ENCODE assay signal across 7 cellular contexts in genomic region chr9:33106827-33107621, GRCh38. TPM values are rescaled to one million over a fixed set of nuclear protein-coding genes. Genes with fewer than 3 reads are reported as not detected.
A peak's percentile ranks its signal among the peaks of the same experiment; 100 is the strongest.
DNase-seq lines count a peak whose midpoint lies in the region; ATAC-seq and TF ChIP-seq lines count a peak whose summit lies in the region.

No MANE protein-coding gene starts in this region.

- WGBS in tibial nerve, 2 donors: 51% methylated on average over 10 of the region's 10 CpGs

- H3K4me1 ChIP-seq in left lung (peaks cover 6 to 12% of the 10 kb centered on the region in 2 donors), tibial nerve (peaks cover 0 to 26% (median 7%) of the 10 kb centered on the region in 4 donors)

- H3K9me3 ChIP-seq in left lung (no peaks in the 10 kb centered on the region), tibial nerve (no peaks in the 10 kb centered on the region)

- ATAC-seq in left lung (peak; percentile 47), GM19023 (IDR thresholded peaks at IDR 0.05; ENCODE audit: unreplicated experiment) (no peak)

- H3K36me3 ChIP-seq in left lung (peaks cover 0 to 20% of the 10 kb centered on the region in 2 donors), tibial nerve (peaks cover 0 to 24% (median under 1%) of the 10 kb centered on the region in 3 donors)

- H3K4me3 ChIP-seq in left lung (no peak overlapping the region), tibial nerve (no peak overlapping the region)

- DNase-seq in KBM-7 (peak; percentile 14), cerebellum (ENCODE audit: low spot score) (peak; percentile 77), left lung (no peak), tibial nerve (ENCODE audit: low spot score in 2 of 2) (no peak), NCI-H2171 (lab: John Stamatoyannopoulos, UW) (no peak), NCI-H524 treated with DMSO at 0.1 percent for 48 hours (lab: John Stamatoyannopoulos, UW) (no peak)

- H3K27ac ChIP-seq in left lung: peak overlapping the region; percentile 59 to 67
- H3K27ac ChIP-seq in tibial nerve: peak overlapping the region; percentile 36 to 73 (median 56)

- no peak for TF ChIP-seq POLR2A in tibial nerve (IDR thresholded peaks at IDR 0.05)

- intact Hi-C loops in left lung (cut with DNase I): no loop called here

- no peaks in the 10 kb centered on the region for H3K27me3 ChIP-seq in left lung
- no peaks in the 10 kb centered on the region for H3K27me3 ChIP-seq in tibial nerve

- no peak for TF ChIP-seq CTCF in left lung (IDR thresholded peaks at IDR 0.05)
- no peak for TF ChIP-seq CTCF in tibial nerve (IDR thresholded peaks at IDR 0.05)

- TF ChIP-seq EP300 in tibial nerve (IDR thresholded peaks at IDR 0.05): no peak

- in situ Hi-C loops in KBM-7 (cut with MboI; ENCODE audit: low pct_unique_long_range_greater_than_20kb, low sequenced_read_pairs): no loop called here

RNA-seq across cellular contexts. Expression of gene SMU1, which starts 30.6 kb away (rescaled TPM):
- total RNA-seq in cerebellum (25.7 TPM), left lung (10 to 100 TPM; 17.3 to 19.0 TPM), tibial nerve (10 to 100 TPM; 15.1 to 19.9 (median 16.8) TPM)

Comparison
In these comparisons a context has a peak if more than half of its experiments do, and no peak if none do; other contexts are left out.
1. DNase-seq: peak in KBM-7 (single experiment) and cerebellum (single experiment); none in left lung (0 of 2), tibial nerve (0 of 2), NCI-H2171 (single experiment) and NCI-H524 treated with DMSO at 0.1 percent for 48 hours (single experiment).